Comparison of ENCODE assay signal across 12 cellular contexts in genomic region chr1:82778612-82779011, GRCh38.
DNase-seq lines count a peak whose midpoint lies in the region; ATAC-seq and TF ChIP-seq lines count a peak whose summit lies in the region.
"Had no signal": no experiment of that assay in that cellular context is flagged by ENCODE, and none has a peak within 500 bp of the region (broad histone marks: within the 10 kb centered on the region; RNA-seq: fewer than 3 reads in every experiment).

No MANE protein-coding gene starts in this region.

- peaks cover 6% of the 10 kb centered on the region for H3K27me3 ChIP-seq in A673 (replicated peaks; ENCODE audit: insufficient read depth, low read depth, low read length, poor library complexity)
- no peaks in the 10 kb centered on the region for H3K27me3 ChIP-seq in H7 (ENCODE audit: control insufficient read depth, insufficient read depth, low read length)
- H3K27me3 ChIP-seq in left lung: no peaks in the 10 kb centered on the region
- H3K27me3 ChIP-seq in dorsolateral prefrontal cortex: no peaks in the 10 kb centered on the region
- H3K27me3 ChIP-seq: suprapubic skin had no signal

- H3K36me3 ChIP-seq in A673 (ENCODE audit: insufficient read depth, low read length, poor library complexity, severe bottlenecking) (no peaks in the 10 kb centered on the region), H7 (replicated peaks; ENCODE audit: control insufficient read depth, insufficient read depth, low read length) (no peaks in the 10 kb centered on the region), left lung (no peaks in the 10 kb centered on the region)
- H3K36me3 ChIP-seq: suprapubic skin had no signal

- peak; percentile 50 for TF ChIP-seq CTCF in A673 (conservative IDR thresholded peaks at IDR 0.05; ENCODE audit: low read depth, low read length)
- TF ChIP-seq CTCF in fibroblast of the aortic adventitia (IDR thresholded peaks at IDR 0.05; ENCODE audit: insufficient read depth, low read length): peak; percentile 15
- no peak for TF ChIP-seq CTCF in left lung (IDR thresholded peaks at IDR 0.05)
- TF ChIP-seq CTCF in dorsolateral prefrontal cortex (IDR thresholded peaks at IDR 0.05 in 54 of 56, conservative IDR thresholded peaks at IDR 0.05 in 2 of 56; ENCODE audit: low read depth in 1 of 56, partially characterized antibody in 56 of 56): peak in 2 of 56 donors; percentile 6 to 12

- no peak overlapping the region for H3K27ac ChIP-seq in A673 (ENCODE audit: low read depth, low read length, poor library complexity, severe bottlenecking)
- H3K27ac ChIP-seq in left lung: no peak overlapping the region
- H3K27ac ChIP-seq in dorsolateral prefrontal cortex: no peak overlapping the region
- H3K27ac ChIP-seq: suprapubic skin had no signal

- ATAC-seq in GM21515 (IDR thresholded peaks at IDR 0.05; ENCODE audit: unreplicated experiment): no peak
- no peak for ATAC-seq in left lung

- no TSS peak for BruUV-seq in A673 (replicated peaks; lab: Mats Ljungman, UMichigan)

- intact Hi-C loops in A673 (cut with micrococcal nuclease; ENCODE audit: unreplicated experiment): loop anchor here (5.0 to 10.0 kb wide), 2 partner anchors 806 to 1079 kb away; no protein-coding TSS in a partner anchor
- intact Hi-C loops in left lung (cut with DNase I): no loop called here
- intact Hi-C loops in dorsolateral prefrontal cortex (cut with DNase I): loop anchor here in 1 of 2 donors (10.0 kb wide), 1 partner anchor 1076 kb away; no protein-coding TSS in a partner anchor

- in situ Hi-C loops in SK-MEL-5 (cut with HindIII; ENCODE audit: low pct_unique_long_range_greater_than_20kb, low sequenced_read_pairs): no loop called here

- H3K4me3 ChIP-seq in A673 (ENCODE audit: low read depth, low read length, poor library complexity, severe bottlenecking): no peak overlapping the region
- no peak overlapping the region for H3K4me3 ChIP-seq in H7 (ENCODE audit: insufficient read depth, low read depth, low read length)
- H3K4me3 ChIP-seq in fibroblast of the aortic adventitia (ENCODE audit: low read depth, low read length): no peak overlapping the region
- H3K4me3 ChIP-seq in left lung: no peak overlapping the region
- H3K4me3 ChIP-seq in dorsolateral prefrontal cortex: no peak overlapping the region
- H3K4me3 ChIP-seq: suprapubic skin had no signal

- H3K4me1 ChIP-seq in A673 (ENCODE audit: insufficient read depth, low read length, poor library complexity, severe bottlenecking) (no peaks in the 10 kb centered on the region), left lung (no peaks in the 10 kb centered on the region)
- H3K4me1 ChIP-seq: suprapubic skin had no signal

- CTCF ChIA-PET in A673 (lab: Charles Lee): interaction anchor here (0.6 kb wide), 2 partner anchors 8 to 851 kb away, joined by 3 to 5 read pairs; no protein-coding TSS in a partner anchor

- no peaks in the 10 kb centered on the region for H3K9me3 ChIP-seq in A673 (ENCODE audit: low read depth, low read length, poor library complexity, severe bottlenecking)
- H3K9me3 ChIP-seq in left lung: peaks cover 0 to 16% of the 10 kb centered on the region in 2 donors
- H3K9me3 ChIP-seq: suprapubic skin had no signal

- DNase-seq in A673 (ENCODE audit: low spot score) (peak; percentile 39), H7 (peak; percentile 19), SK-MEL-5 (ENCODE audit: low read depth, low spot score) (peak; percentile 66), fibroblast of the aortic adventitia (ENCODE audit: low read depth) (no peak), left lung (no peak), dorsolateral prefrontal cortex (no peak)
- DNase-seq in activated CD4-positive, alpha-beta T cell treated with anti-CD3 and anti-CD28 coated beads for 48 hours: no peak
- DNase-seq: activated CD4-positive, CD25-positive, alpha-beta regulatory T cell; CD4-positive, CD25-positive, alpha-beta regulatory T cell; stimulated activated CD4-positive, alpha-beta T cell treated with anti-CD3 and anti-CD28 coated beads, Interleukin-4, amount 100 ng/mL, for 1 hour had no signal

- POLR2A ChIA-PET in A673 (lab: Charles Lee; ENCODE audit: low non-redundant PET): no interaction called here

Comparison
In these comparisons a context has a peak if more than half of its experiments do, and no peak if none do; other contexts are left out.
1. DNase-seq: peak in A673 (single experiment), H7 (single experiment) and SK-MEL-5 (single experiment); none in fibroblast of the aortic adventitia (single experiment), activated CD4-positive, alpha-beta T cell treated with anti-CD3 and anti-CD28 coated beads for 48 hours (single experiment), left lung (0 of 2) and dorsolateral prefrontal cortex (0 of 10).
2. CTCF ChIP-seq: peak in A673 (single experiment) and fibroblast of the aortic adventitia (single experiment); none in left lung (0 of 2).